In genomic region chr15:40357723-40358491, GRCh38 we compare ENCODE assay signal across 8 cellular contexts. TPM values are rescaled to one million over a fixed set of nuclear protein-coding genes. Genes with fewer than 3 reads are reported as not detected.
DNase-seq lines count a peak whose midpoint lies in the region; ATAC-seq, FAIRE-seq and TF ChIP-seq lines count a peak whose summit lies in the region.

Gene DISP2, plus strand, starts transcription at chr15:40358219. Its CDS starts 103 bp downstream, at chr15:40358322.

- H2BK20ac ChIP-seq in H1 (ENCODE audit: low read length): no peak within 1 kb of the TSS

- H3K27ac ChIP-seq in CD4-positive, alpha-beta T cell (ENCODE audit: low read depth, low read length): no peak within 1 kb of the TSS
- H3K27ac ChIP-seq in H1 (ENCODE audit: low read depth, low read length): no peak within 1 kb of the TSS
- H3K27ac ChIP-seq in mesendoderm (ENCODE audit: low read depth, low read length): no peak within 1 kb of the TSS

- peaks cover 9% of the 10 kb centered on the region for H3K23me2 ChIP-seq in H1 (ENCODE audit: low read depth, low read length)

- H3K27ac Mint-ChIP-seq in CD4-positive, alpha-beta T cell: no peak within 1 kb of the TSS

- peak within 1 kb of the TSS; percentile 32 for H3K56ac ChIP-seq in H1 (replicated peaks; ENCODE audit: insufficient read length, low read depth, low read length)
- H3K56ac ChIP-seq in mesendoderm (ENCODE audit: low read length): peak within 1 kb of the TSS; percentile 88

- H2AK5ac ChIP-seq in H1 (ENCODE audit: low read depth, low read length) (no peak within 1 kb of the TSS; the same call in 1 of the 2 replicates), mesendoderm (ENCODE audit: low read length) (no peak within 1 kb of the TSS)

- H4K20me1 ChIP-seq in H1 (replicated peaks in 1 of 2; ENCODE audit: control insufficient read depth in 1 of 2, insufficient read depth in 2 of 2, low read length in 2 of 2): peaks cover 0 to 2% of the 10 kb centered on the region in 2 experiments

- H3K9me3 ChIP-seq in CD4-positive, alpha-beta T cell (ENCODE audit: control insufficient read depth, low read length): no peaks in the 10 kb centered on the region
- no peaks in the 10 kb centered on the region for H3K9me3 ChIP-seq in NT2/D1 (ENCODE audit: insufficient read depth, low read length)
- H3K9me3 ChIP-seq in H1 (ENCODE audit: insufficient read depth in 2 of 2, low read depth in 1 of 2, low read length in 1 of 2): no peaks in the 10 kb centered on the region

- H3K4ac ChIP-seq in H1 (replicated peaks; ENCODE audit: insufficient read length, low read depth, low read length): no peak within 1 kb of the TSS
- H3K4ac ChIP-seq in mesendoderm (ENCODE audit: low read depth, low read length): no peak within 1 kb of the TSS

- no peak within 1 kb of the TSS for H4K5ac ChIP-seq in H1 (ENCODE audit: insufficient read length, low read depth, low read length)
- H4K5ac ChIP-seq in mesendoderm (ENCODE audit: low read length): no peak within 1 kb of the TSS

- peak within 1 kb of the TSS; percentile 80 for H3K4me3 Mint-ChIP-seq in CD4-positive, alpha-beta T cell

- no peak within 1 kb of the TSS for H2BK15ac ChIP-seq in H1 (ENCODE audit: low read length)
- H2BK15ac ChIP-seq in mesendoderm (replicated peaks; ENCODE audit: low read depth): no peak within 1 kb of the TSS

- H3K4me2 ChIP-seq in H1 (ENCODE audit: insufficient read depth in 1 of 2, low read depth in 2 of 2, low read length in 2 of 2) (peak within 1 kb of the TSS; percentile 67 to 97), mesendoderm (ENCODE audit: low read length) (peak within 1 kb of the TSS; percentile 97)

- intact Hi-C loops in CD4-positive, alpha-beta T cell (cut with DNase I, micrococcal nuclease): loop anchor here in 1 of 2 experiments (1.0 kb wide), 2 partner anchors 10 to 24 kb away; partner anchors contain the start of gene KNSTRN

- peaks cover 14% of the 10 kb centered on the region for H3K4me1 Mint-ChIP-seq in CD4-positive, alpha-beta T cell (ENCODE audit: low read depth)

- CTCF ChIA-PET in CD4-positive, alpha-beta T cell (lab: Charles Lee): interaction anchor here (0.8 to 3.1 kb wide), 4 partner anchors 10 to 37 kb away, joined by 3 to 9 read pairs (median 4); no protein-coding TSS in a partner anchor
- CTCF ChIA-PET in H1 (lab: Charles Lee; ENCODE audit: partially characterized antibody): interaction anchor here (1.2 to 27.4 kb wide), 5 partner anchors 8 to 43 kb away, joined by 4 to 452 read pairs (median 5); partner anchors contain the start of gene CCDC9B

- no peaks in the 10 kb centered on the region for H3K36me3 ChIP-seq in NT2/D1 (ENCODE audit: insufficient read depth, insufficient read length, low read length)
- no peaks in the 10 kb centered on the region for H3K36me3 ChIP-seq in H1 (ENCODE audit: control insufficient read depth in 2 of 4, insufficient read depth in 4 of 4, low read length in 3 of 4)
- H3K36me3 ChIP-seq in mesendoderm (ENCODE audit: control insufficient read depth, insufficient read depth, low read length): no peaks in the 10 kb centered on the region

- H3K27me3 Mint-ChIP-seq in CD4-positive, alpha-beta T cell: no peaks in the 10 kb centered on the region

- H2BK5ac ChIP-seq in H1 (ENCODE audit: low read depth, low read length): no peak within 1 kb of the TSS
- no peak within 1 kb of the TSS for H2BK5ac ChIP-seq in mesendoderm (ENCODE audit: low read length)

- DNase-seq in CD4-positive, alpha-beta T cell: peak; percentile 77 to 91 (median 87)
- DNase-seq in GM20000 (ENCODE audit: low spot score) (peak; percentile 100), HPDE6-E6E7 (ENCODE audit: extremely low spot score) (peak; percentile 94), NT2/D1 (ENCODE audit: low read depth, low spot score) (peak; percentile 57), H1 (ENCODE audit: low read depth in 1 of 2, low spot score in 2 of 2) (peak in 1 of 2 experiments; percentile 98), mesendoderm (peak; percentile 87)
- peak; percentile 59 for DNase-seq in activated CD8-positive, alpha-beta memory T cell treated with anti-CD3 and anti-CD28 coated beads, Interleukin-2, amount 50 U/mL, for 1 hour (ENCODE audit: extremely low read depth)
- peak; percentile 72 for DNase-seq in stimulated activated CD8-positive, alpha-beta memory T cell treated with anti-CD3 and anti-CD28 coated beads, Interleukin-12 subunit alpha, Interleukin-12 subunit beta, amount 100 ng/mL, for 24 hours (ENCODE audit: extremely low read depth)

- no peak within 1 kb of the TSS for H2BK120ac ChIP-seq in H1 (replicated peaks; ENCODE audit: low read depth, low read length)
- H2BK120ac ChIP-seq in mesendoderm (ENCODE audit: low read depth, low read length): no peak within 1 kb of the TSS

- H3K36me3 Mint-ChIP-seq in CD4-positive, alpha-beta T cell (ENCODE audit: low read depth): peaks cover 4% of the 10 kb centered on the region

- H3K4me3 ChIP-seq in NT2/D1 (ENCODE audit: insufficient read length, low read depth) (peak within 1 kb of the TSS; percentile 38), H1 (ENCODE audit: extremely low read depth in 1 of 4, insufficient read depth in 2 of 4, low read depth in 3 of 4, low read length in 4 of 4) (peak within 1 kb of the TSS; percentile 44 to 69 (median 62)), mesendoderm (ENCODE audit: low read length) (peak within 1 kb of the TSS; percentile 46)

- FAIRE-seq in H1 (lab: Jason Lieb, UNC): no peak

- 5% methylated on average over 43 of the region's 82 CpGs; no CpG with 5 or more reads in 1 of the 2 experiments for WGBS in H1 (ENCODE audit: extremely low coverage in 1 of 2, insufficient coverage in 1 of 2, insufficient read length in 1 of 2, insufficient replicate concordance in 2 of 2, low coverage in 1 of 2, low lambda C conversion rate in 2 of 2, missing lambda C conversion rate in 1 of 2), 2 experiments
- WGBS in mesendoderm (ENCODE audit: extremely low coverage, insufficient coverage, low lambda C conversion rate): no CpG with 5 or more reads among the region's 82 CpGs

- no peak for TF ChIP-seq POLR2A in H1 (IDR thresholded peaks at IDR 0.05; ENCODE audit: control extremely low read depth in 1 of 2, low read depth in 2 of 2, low read length in 2 of 2)

- H4K91ac ChIP-seq in H1 (replicated peaks; ENCODE audit: insufficient read length, low read length): peak within 1 kb of the TSS; percentile 10

- no peak within 1 kb of the TSS for H4K8ac ChIP-seq in H1 (ENCODE audit: extremely low read depth, insufficient read depth, low read length)
- no peak within 1 kb of the TSS for H4K8ac ChIP-seq in mesendoderm (ENCODE audit: low read depth, low read length)

- H3K79me2 ChIP-seq in H1 (ENCODE audit: control insufficient read depth in 1 of 2, insufficient read depth in 2 of 2, low read length in 2 of 2) (no peaks in the 10 kb centered on the region), mesendoderm (ENCODE audit: control insufficient read depth, insufficient read depth, low read length) (no peaks in the 10 kb centered on the region)

- H3K9me3 Mint-ChIP-seq in CD4-positive, alpha-beta T cell: no peaks in the 10 kb centered on the region

- H2BK12ac ChIP-seq in H1 (ENCODE audit: low read depth, low read length): 0 out of 2 replicates have a peak within 1 kb of the TSS, but pooled peaks have one; percentile 27

- peak; percentile 91 for ATAC-seq in CD4-positive, alpha-beta T cell (ENCODE audit: poor library complexity)

- H3K9ac ChIP-seq in NT2/D1 (ENCODE audit: insufficient read length, low read depth): peak within 1 kb of the TSS; percentile 66
- H3K9ac ChIP-seq in H1 (replicated peaks in 1 of 4; ENCODE audit: extremely low read depth in 1 of 4, low read depth in 3 of 4, low read length in 3 of 4): peak within 1 kb of the TSS in 2 of 4 experiments; percentile 35 to 37; a peak in 2 of 7 replicates
- peak within 1 kb of the TSS; percentile 78 for H3K9ac ChIP-seq in mesendoderm (ENCODE audit: low read length)

- H3K27me3 ChIP-seq in CD4-positive, alpha-beta T cell (ENCODE audit: control insufficient read depth, insufficient read depth, low read length): no peaks in the 10 kb centered on the region
- H3K27me3 ChIP-seq in NT2/D1 (ENCODE audit: insufficient read depth, insufficient read length): peaks cover 42% of the 10 kb centered on the region
- peaks cover 0 to 18% (median 8%) of the 10 kb centered on the region in 4 experiments; a peak in 3 of 7 replicates for H3K27me3 ChIP-seq in H1 (replicated peaks in 1 of 4; ENCODE audit: control insufficient read depth in 3 of 4, extremely low read depth in 1 of 4, insufficient read depth in 3 of 4, low read length in 3 of 4)
- no peaks in the 10 kb centered on the region for H3K27me3 ChIP-seq in mesendoderm (ENCODE audit: insufficient read depth, low read length, poor library complexity)

- H3K4me1 ChIP-seq in NT2/D1 (ENCODE audit: insufficient read depth, insufficient read length) (peaks cover 13% of the 10 kb centered on the region), H1 (replicated peaks in 1 of 4; ENCODE audit: control insufficient read depth in 3 of 4, insufficient read depth in 4 of 4, low read length in 3 of 4) (peaks cover 11 to 22% (median 16%) of the 10 kb centered on the region in 4 experiments), mesendoderm (ENCODE audit: control insufficient read depth, low read depth, low read length) (peaks cover 8% of the 10 kb centered on the region)

- no peak within 1 kb of the TSS for H3K14ac ChIP-seq in H1 (ENCODE audit: insufficient read length)

- H3K23ac ChIP-seq in H1 (ENCODE audit: insufficient read length) (no peak within 1 kb of the TSS), mesendoderm (ENCODE audit: low read length) (peak within 1 kb of the TSS; percentile 94)

- no peak for TF ChIP-seq RAD21 in H1 (IDR thresholded peaks at IDR 0.05 in 1 of 2, conservative IDR thresholded peaks at IDR 0.05 in 1 of 2; ENCODE audit: low read depth in 2 of 2, low read length in 2 of 2)

- POLR2A ChIA-PET in CD4-positive, alpha-beta T cell (lab: Charles Lee): interaction anchor here (0.9 to 1.8 kb wide), 5 partner anchors 25 to 83 kb away, joined by 3 to 9 read pairs (median 3); partner anchors contain the start of genes BAHD1, INAFM2, KNSTRN and PLCB2
- POLR2A ChIA-PET in H1 (lab: Charles Lee; ENCODE audit: partially characterized antibody): interaction anchor here (0.6 to 1.6 kb wide), 3 partner anchors 17 to 62 kb away, joined by 3 to 5 read pairs (median 4); partner anchors contain the start of genes CCDC9B and KNSTRN

- peak within 1 kb of the TSS; percentile 80; the same call in 1 of the 2 replicates for H2AFZ ChIP-seq in H1 (ENCODE audit: low read length)

- H3K18ac ChIP-seq in H1 (ENCODE audit: extremely low read depth, low read length): peak within 1 kb of the TSS; percentile 75; the same call in 1 of the 2 replicates
- no peak within 1 kb of the TSS for H3K18ac ChIP-seq in mesendoderm (ENCODE audit: low read length)

- H3K79me1 ChIP-seq in H1 (ENCODE audit: low read depth, low read length): no peaks in the 10 kb centered on the region
- no peaks in the 10 kb centered on the region for H3K79me1 ChIP-seq in mesendoderm (ENCODE audit: low read length)

- TF ChIP-seq CTCF in CD4-positive, alpha-beta T cell (IDR thresholded peaks at IDR 0.05): no peak
- TF ChIP-seq CTCF in GM20000 (IDR thresholded peaks at IDR 0.05; ENCODE audit: extremely low read depth, missing control alignments) (no peak), H1 (IDR thresholded peaks at IDR 0.05; ENCODE audit: control extremely low read depth in 1 of 3, insufficient read depth in 1 of 3, low read depth in 1 of 3, low read length in 3 of 3) (no peak)

- peak in 1 of 2 experiments; percentile 84; a peak in 1 of 3 replicates for TF ChIP-seq EP300 in H1 (IDR thresholded peaks at IDR 0.05; ENCODE audit: borderline replicate concordance in 1 of 2, low read depth in 2 of 2, low read length in 2 of 2)

RNA-seq across cellular contexts. Expression of gene DISP2, which starts in this region (rescaled TPM):
- under 1 TPM; 0.03 to 0.06 TPM for total RNA-seq in CD4-positive, alpha-beta T cell
- 1.2 and 3.4 TPM in 2 replicates for total RNA-seq in H1 (2021; fragmentation: NEBNext Ultra II Directional; extraction: Animal tissue kit (Norgen Biotek cat#: 25700))
- 0.45 and 0.72 TPM in 2 replicates for polyA plus RNA-seq in H1 (2011; rRNA removed)
- 0.36 TPM for polyA plus RNA-seq in H1 (2011; cell fraction: cytosol; rRNA removed)
- 1.1 TPM for polyA plus RNA-seq in H1 (2011; cell fraction: nucleus; rRNA removed)
- 1.3 to 2.7 TPM (median 2.0 TPM) in 4 replicates for polyA plus RNA-seq in H1 (2012, experiment 1 of 2)
- polyA plus RNA-seq in H1 (2012, experiment 2 of 2): 1.4 TPM
- polyA plus RNA-seq in H1 (2013, experiment 1 of 2): 4.3 TPM
- polyA plus RNA-seq in H1 (2013, experiment 2 of 2): 4.1 TPM
- polyA minus RNA-seq in H1 (2011; rRNA and poly(A)+ RNA removed): 0.56 and 1.6 TPM in 2 replicates
- 0.73 TPM for polyA minus RNA-seq in H1 (2011; cell fraction: cytosol; rRNA and poly(A)+ RNA removed)
- polyA minus RNA-seq in H1 (2011; cell fraction: nucleus; rRNA and poly(A)+ RNA removed): 2.2 TPM
- 1.6 TPM for polyA plus RNA-seq in mesendoderm (2013, experiment 1 of 2)
- 1.1 TPM for polyA plus RNA-seq in mesendoderm (2013, experiment 2 of 2)

Comparison
In these comparisons a context has a peak if more than half of its experiments do, and no peak if none do; other contexts are left out.
1. Peak in DNase-seq and ATAC-seq in CD4-positive, alpha-beta T cell; RNA of the gene not detected or under 1 TPM.